13 cellular contexts compared by ENCODE assay signal in the genomic region with DNA sequence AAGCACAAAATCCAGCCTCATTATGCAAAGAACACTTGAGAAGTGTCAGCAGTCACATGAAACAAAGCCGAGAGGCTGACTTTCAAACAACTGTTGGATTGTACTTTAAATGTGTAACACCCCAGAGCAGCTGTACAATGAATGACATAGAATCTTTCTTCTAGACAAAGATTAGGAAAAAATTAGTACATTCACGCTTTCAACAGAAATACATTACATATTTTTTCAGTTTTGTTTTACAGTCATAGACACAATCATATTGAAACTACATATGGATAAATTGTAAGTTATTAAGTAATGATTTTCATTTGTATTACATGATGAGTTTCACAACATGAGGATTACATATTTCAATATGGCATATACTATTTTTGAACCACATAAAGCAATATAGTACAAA. TPM values are rescaled to one million over a fixed set of nuclear protein-coding genes. Genes with fewer than 3 reads are reported as not detected.
DNase-seq lines count a peak whose midpoint lies in the region; ATAC-seq lines count a peak whose summit lies in the region.
"Had no signal": no experiment of that assay in that cellular context is flagged by ENCODE, and none has a peak within 500 bp of the region (broad histone marks: within the 10 kb centered on the region; RNA-seq: fewer than 3 reads in every experiment).

No MANE protein-coding gene starts in this region.

- H3K4me1 Mint-ChIP-seq in activated T-cell treated with anti-CD3 and anti-CD28 coated beads, Interleukin-2, amount 50 U/mL, for 24 hours (ENCODE audit: low read depth): peaks cover 13% of the 10 kb centered on the region
- H3K4me1 Mint-ChIP-seq: natural killer cell had no signal

- peak overlapping the region; percentile 47 for H3K27ac Mint-ChIP-seq in activated T-cell treated with anti-CD3 and anti-CD28 coated beads, Interleukin-2, amount 50 U/mL, for 24 hours
- H3K27ac Mint-ChIP-seq: natural killer cell had no signal

- H3K9me3 Mint-ChIP-seq in activated T-cell treated with anti-CD3 and anti-CD28 coated beads, Interleukin-2, amount 50 U/mL, for 24 hours: no peaks in the 10 kb centered on the region
- H3K9me3 Mint-ChIP-seq: natural killer cell had no signal

- ATAC-seq in GM21619 (IDR thresholded peaks at IDR 0.05; ENCODE audit: unreplicated experiment) (peak; percentile 89), HG03135 (IDR thresholded peaks at IDR 0.05; ENCODE audit: unreplicated experiment) (peak; percentile 89)
- ATAC-seq: natural killer cell had no signal

- DNase-seq in activated T-cell treated with anti-CD3 and anti-CD28 coated beads, Interleukin-2, amount 50 U/mL, for 24 hours: no peak
- no peak for DNase-seq in activated T-cell treated with anti-CD3 and anti-CD28 coated beads, Interleukin-2, amount 50 U/mL, for 1 hour
- DNase-seq in pons (ENCODE audit: low spot score): peak; percentile 45
- DNase-seq in A172 (ENCODE audit: low spot score): no peak
- no peak for DNase-seq in HCEC 1CT
- no peak for DNase-seq in NCI-H2171 treated with DMSO at 0.1 percent for 48 hours (lab: John Stamatoyannopoulos, UW)
- DNase-seq: EL, erythroblast, H7, natural killer cell, NCI-H510A had no signal

- no peaks in the 10 kb centered on the region for H3K36me3 Mint-ChIP-seq in activated T-cell treated with anti-CD3 and anti-CD28 coated beads, Interleukin-2, amount 50 U/mL, for 24 hours (ENCODE audit: low read depth)
- H3K36me3 Mint-ChIP-seq: natural killer cell had no signal

- no peak overlapping the region for H3K4me3 Mint-ChIP-seq in activated T-cell treated with anti-CD3 and anti-CD28 coated beads, Interleukin-2, amount 50 U/mL, for 24 hours
- H3K4me3 Mint-ChIP-seq: natural killer cell had no signal

- H3K27me3 Mint-ChIP-seq in activated T-cell treated with anti-CD3 and anti-CD28 coated beads, Interleukin-2, amount 50 U/mL, for 24 hours: peaks cover 66% of the 10 kb centered on the region

RNA-seq across cellular contexts. Expression of a gene that starts 10.6 kb away (rescaled TPM):
- total RNA-seq in A172 (2014; rRNA removed; shearing (Covaris generic)): not detected in 2 replicates
- total RNA-seq: H7, natural killer cell had no signal
